Comparison of ENCODE assay signal across 17 cellular contexts in genomic region chr20:53276143-53276542, GRCh38.
"Had no signal": no experiment of that assay in that cellular context is flagged by ENCODE, and none has a peak within 500 bp of the region (broad histone marks: within the 10 kb centered on the region; RNA-seq: fewer than 3 reads in every experiment).

No MANE protein-coding gene starts in this region.

- H3K4me1 ChIP-seq: lower lobe of right lung, tibial nerve, vagina had no signal

- H3K27me3 ChIP-seq: brain microvascular endothelial cell, tibial nerve, vagina had no signal

- ATAC-seq: activated CD4-positive, CD25-positive, alpha-beta regulatory T cell treated with anti-CD3 and anti-CD28 coated beads, Interleukin-2, amount 50 U/mL, for 24 hours; activated T-cell treated with anti-CD3 and anti-CD28 coated beads, Interleukin-2, amount 50 U/mL, for 4 hours; lower lobe of right lung; stimulated activated naive CD8-positive, alpha-beta T cell treated with anti-CD3 and anti-CD28 coated beads, Interleukin-15, Interleukin-2, amounts not matched to agents 100 U/mL and 50 U/mL, for 24 hours had no signal

- H3K36me3 ChIP-seq: brain microvascular endothelial cell, lower lobe of right lung, tibial nerve, vagina had no signal

- H3K27ac ChIP-seq: brain microvascular endothelial cell, coronary artery, lower lobe of right lung, skin epidermis, tibial nerve, vagina had no signal

- H3K9me3 ChIP-seq: lower lobe of right lung, tibial nerve, vagina had no signal

- H3K4me3 ChIP-seq: coronary artery, lower lobe of right lung, skin epidermis, tibial nerve, vagina had no signal

- DNase-seq: activated CD4-positive, alpha-beta T cell treated with anti-CD3 and anti-CD28 coated beads, Interleukin-2, amount 50 U/mL, for 1 hour; activated CD8-positive, alpha-beta memory T cell treated with anti-CD3 and anti-CD28 coated beads, Interleukin-2, amount 50 U/mL, for 4 hours; activated naive CD4-positive, alpha-beta T cell treated with anti-CD3 and anti-CD28 coated beads for 36 hours; activated T-cell treated with anti-CD3 and anti-CD28 coated beads, Interleukin-2, amount 50 U/mL, for 4 hours; anterior cingulate cortex; brain microvascular endothelial cell; foreskin melanocyte; head of caudate nucleus; kidney glomerular epithelial cell; lower lobe of right lung; stimulated activated naive CD8-positive, alpha-beta T cell treated with anti-CD3 and anti-CD28 coated beads, Interleukin-15, Interleukin-2, amounts not matched to agents 100 U/mL and 50 U/mL, for 24 hours; substantia nigra had no signal
